ENCODE assay signal across 8 cellular contexts in the genomic region with DNA sequence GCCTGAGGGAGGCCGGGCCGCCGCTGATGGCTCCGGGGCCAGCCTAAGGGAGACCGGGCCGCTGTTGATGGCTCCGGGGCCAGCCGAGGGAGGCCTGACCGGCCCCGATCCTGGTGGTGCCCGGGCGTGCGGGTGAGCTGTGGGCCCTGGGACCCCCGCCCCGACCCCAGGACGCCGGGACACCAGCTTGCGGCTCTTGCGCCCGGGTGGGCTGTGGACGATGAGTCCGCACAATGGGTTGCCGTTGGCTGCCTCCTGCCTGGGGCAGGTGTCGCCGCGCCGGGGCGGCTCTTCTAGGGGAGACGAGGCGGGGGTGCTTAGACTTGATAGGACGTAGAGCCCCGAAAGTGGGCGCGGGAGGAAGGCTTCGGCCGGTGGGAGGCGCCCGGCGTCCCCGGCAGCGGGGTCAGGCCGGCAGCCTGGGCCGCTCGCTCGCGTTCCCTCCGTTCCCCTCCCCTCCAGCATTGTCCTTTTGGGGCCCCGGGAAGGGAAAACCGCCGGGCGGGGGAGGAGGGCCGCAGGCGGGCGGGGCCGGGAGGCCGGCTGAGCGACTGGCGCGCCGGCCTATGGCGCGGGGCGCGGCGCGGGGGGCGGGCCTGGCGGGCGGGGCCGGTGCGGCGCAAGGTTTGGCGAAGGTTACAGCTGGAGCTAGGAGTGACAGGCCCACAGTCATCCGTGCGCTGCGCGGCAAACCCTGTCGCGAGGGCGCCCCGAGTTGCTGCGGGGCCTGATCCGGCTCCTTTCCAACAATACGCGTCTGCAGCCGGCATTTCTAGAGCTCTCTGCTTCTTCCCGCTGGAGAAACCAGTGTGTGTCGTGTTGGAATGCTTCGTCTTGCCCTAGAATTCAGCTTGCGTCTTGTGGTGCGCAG. TPM values are rescaled to one million over a fixed set of nuclear protein-coding genes. Genes with fewer than 3 reads are reported as not detected.
DNase-seq lines count a peak whose midpoint lies in the region; TF ChIP-seq lines count a peak whose summit lies in the region.

No MANE protein-coding gene starts in this region.

- no peak overlapping the region for H2BK12ac ChIP-seq in neuronal stem cell (ENCODE audit: low read length)

- H3K14ac ChIP-seq in neuronal stem cell (ENCODE audit: low read length): no peak overlapping the region

- H3K9ac ChIP-seq in neuronal stem cell (ENCODE audit: low read depth, low read length, poor library complexity): peak overlapping the region; percentile 98
- peak overlapping the region in 4 of 5 donors; percentile 89 to 100 (median 99) for H3K9ac ChIP-seq in subcutaneous abdominal adipose tissue (ENCODE audit: low read length in 5 of 5)

- H3K4me3 ChIP-seq in LNCaP clone FGC (ENCODE audit: low read depth, low read length) (peak overlapping the region; percentile 91), SJCRH30 (peak overlapping the region; percentile 92), neuronal stem cell (ENCODE audit: low read length in 2 of 2) (peak overlapping the region; percentile 95 to 99), subcutaneous abdominal adipose tissue (ENCODE audit: low read depth in 1 of 5, low read length in 5 of 5) (peak overlapping the region; percentile 81 to 92 (median 88))

- peak overlapping the region; percentile 98 for H3K18ac ChIP-seq in neuronal stem cell (ENCODE audit: low read length)

- H2BK120ac ChIP-seq in neuronal stem cell (ENCODE audit: low read depth, low read length): peak overlapping the region; percentile 93

- H3K4me2 ChIP-seq in neuronal stem cell (ENCODE audit: insufficient read depth, low read length, poor library complexity, severe bottlenecking): peak overlapping the region; percentile 97

- H3K4ac ChIP-seq in neuronal stem cell (ENCODE audit: low read length): peak overlapping the region; percentile 90

- DNase-seq in GF-D8 (lab: John Stamatoyannopoulos, UW): peak; percentile 63
- DNase-seq in GOT3 (lab: John Stamatoyannopoulos, UW): peak; percentile 73
- peak; percentile 25 for DNase-seq in LNCaP clone FGC (ENCODE audit: low read depth)
- DNase-seq in SJCRH30: peak; percentile 90 to 92
- DNase-seq in activated naive CD4-positive, alpha-beta T cell treated with Interleukin-2 at 50 U/mL for 16 hours: peak; percentile 91
- peak; percentile 71 for DNase-seq in foreskin melanocyte
- peak; percentile 93 for DNase-seq in neuronal stem cell (ENCODE audit: low spot score)

- H3K4me1 ChIP-seq in SJCRH30: peaks cover 10% of the 10 kb centered on the region
- peaks cover 17 to 30% of the 10 kb centered on the region in 2 donors for H3K4me1 ChIP-seq in neuronal stem cell (ENCODE audit: control insufficient read depth in 2 of 2, insufficient read depth in 1 of 2, low read depth in 1 of 2, low read length in 2 of 2)
- H3K4me1 ChIP-seq in subcutaneous abdominal adipose tissue (ENCODE audit: control insufficient read depth in 5 of 5, insufficient read depth in 5 of 5, low read length in 5 of 5): peaks cover 2 to 47% (median 33%) of the 10 kb centered on the region in 5 donors

- WGBS in neuronal stem cell (ENCODE audit: extremely low coverage in 2 of 2, insufficient read length in 2 of 2, insufficient replicate concordance in 1 of 2), 2 donors: no CpG with 5 or more reads among the region's 91 CpGs

- H2BK5ac ChIP-seq in neuronal stem cell (ENCODE audit: low read length): peak overlapping the region; percentile 96

- H3K36me3 ChIP-seq in SJCRH30: peaks cover 3% of the 10 kb centered on the region
- peaks cover 2 to 33% of the 10 kb centered on the region in 2 donors for H3K36me3 ChIP-seq in neuronal stem cell (replicated peaks in 1 of 2; ENCODE audit: control insufficient read depth in 2 of 2, insufficient read depth in 2 of 2, low read length in 2 of 2)
- H3K36me3 ChIP-seq in subcutaneous abdominal adipose tissue (ENCODE audit: control insufficient read depth in 5 of 5, insufficient read depth in 5 of 5, low read length in 5 of 5): peaks cover 0 to 3% (median 0%) of the 10 kb centered on the region in 5 donors

- H2AFZ ChIP-seq in neuronal stem cell (ENCODE audit: low read length): peak overlapping the region; percentile 85

- peak overlapping the region; percentile 76 for H2BK15ac ChIP-seq in neuronal stem cell (ENCODE audit: low read length)

- H2AK5ac ChIP-seq in neuronal stem cell (ENCODE audit: low read depth, low read length): peak overlapping the region; percentile 98

- H3K27me3 ChIP-seq in SJCRH30 (no peaks in the 10 kb centered on the region), neuronal stem cell (ENCODE audit: control insufficient read depth in 3 of 3, insufficient read depth in 3 of 3, low read depth in 1 of 3, low read length in 3 of 3) (peaks cover 0 to 18% (median 0%) of the 10 kb centered on the region in 3 experiments), subcutaneous abdominal adipose tissue (ENCODE audit: control insufficient read depth in 5 of 5, insufficient read depth in 4 of 5, low read length in 5 of 5) (no peaks in the 10 kb centered on the region)

- H3K27ac ChIP-seq in SJCRH30 (peak overlapping the region; percentile 74), neuronal stem cell (replicated peaks; ENCODE audit: low read length) (peak overlapping the region; percentile 89), subcutaneous abdominal adipose tissue (ENCODE audit: low read depth, low read length) (peak overlapping the region; percentile 98)

- no peak for TF ChIP-seq CTCF in LNCaP clone FGC (IDR thresholded peaks at IDR 0.05; ENCODE audit: control insufficient read depth, extremely low read depth, insufficient read depth)

- H3K79me1 ChIP-seq in neuronal stem cell (ENCODE audit: low read depth, low read length): peaks cover 4% of the 10 kb centered on the region

- H3K9me3 ChIP-seq in SJCRH30 (replicated peaks): no peaks in the 10 kb centered on the region
- no peaks in the 10 kb centered on the region for H3K9me3 ChIP-seq in neuronal stem cell (replicated peaks in 1 of 2; ENCODE audit: control insufficient read depth in 2 of 2, insufficient read depth in 1 of 2, low read depth in 1 of 2, low read length in 2 of 2)
- no peaks in the 10 kb centered on the region for H3K9me3 ChIP-seq in subcutaneous abdominal adipose tissue (ENCODE audit: control insufficient read depth in 5 of 5, low read length in 5 of 5)

- peak overlapping the region; percentile 45 for H4K8ac ChIP-seq in neuronal stem cell (ENCODE audit: low read depth, low read length)

- peak overlapping the region; percentile 92 for H3K23ac ChIP-seq in neuronal stem cell (ENCODE audit: low read depth, low read length, poor library complexity)

- H4K91ac ChIP-seq in neuronal stem cell (ENCODE audit: low read depth, low read length, poor library complexity): peak overlapping the region; percentile 86

RNA-seq across cellular contexts. Expression of a gene that starts 0.8 kb away (rescaled TPM):
- 23.9 and 28.7 TPM in 2 replicates for total RNA-seq in SJCRH30 (2014; rRNA removed; shearing (Covaris generic))
- polyA plus RNA-seq in neuronal stem cell (2013, experiment 1 of 2): 19.1 TPM
- polyA plus RNA-seq in neuronal stem cell (2013, experiment 2 of 2): 19.2 TPM

Comparison
In these comparisons a context has a peak if more than half of its experiments do, and no peak if none do; other contexts are left out.
1. Peak in every context shown above with its lines: DNase-seq, H3K4me3 ChIP-seq and H3K27ac ChIP-seq.
2. DNase-seq: peak in every context shown above with its lines; median percentile 93 in neuronal stem cell; 91 in SJCRH30; 91 in activated naive CD4-positive, alpha-beta T cell treated with Interleukin-2 at 50 U/mL for 16 hours; 73 in GOT3; 71 in foreskin melanocyte; 63 in GF-D8; 25 in LNCaP clone FGC.